Comparison of ENCODE assay signal across 10 cellular contexts in genomic region chr3:52831500-52832301, GRCh38. TPM values are rescaled to one million over a fixed set of nuclear protein-coding genes. Genes with fewer than 3 reads are reported as not detected.
DNase-seq lines count a peak whose midpoint lies in the region; ATAC-seq and TF ChIP-seq lines count a peak whose summit lies in the region.
"Had no signal": no experiment of that assay in that cellular context is flagged by ENCODE, and none has a peak within 500 bp of the region (broad histone marks: within the 10 kb centered on the region; RNA-seq: fewer than 3 reads in every experiment).

No MANE protein-coding gene starts in this region.

- H3K27me3 Mint-ChIP-seq in activated CD8-positive, alpha-beta memory T cell treated with anti-CD3 and anti-CD28 coated beads, Interleukin-2, amount 10 ng/mL, durations not matched to agents 7 days and 5 days: no peaks in the 10 kb centered on the region

- no peaks in the 10 kb centered on the region for H3K36me3 Mint-ChIP-seq in activated CD8-positive, alpha-beta memory T cell treated with anti-CD3 and anti-CD28 coated beads, Interleukin-2, amount 10 ng/mL, durations not matched to agents 7 days and 5 days

- ATAC-seq in activated CD8-positive, alpha-beta memory T cell treated with anti-CD3 and anti-CD28 coated beads, Interleukin-2, amount 10 ng/mL, durations not matched to agents 7 days and 5 days: peak; percentile 10
- peak; percentile 17 to 54 for ATAC-seq in right cardiac atrium
- no peak for ATAC-seq in GM21526 (IDR thresholded peaks at IDR 0.05; ENCODE audit: low FRiP score, unreplicated experiment)
- no peak for ATAC-seq in HG02870 (IDR thresholded peaks at IDR 0.05; ENCODE audit: unreplicated experiment)

- peaks cover 20% of the 10 kb centered on the region for H3K4me1 Mint-ChIP-seq in activated CD8-positive, alpha-beta memory T cell treated with anti-CD3 and anti-CD28 coated beads, Interleukin-2, amount 10 ng/mL, durations not matched to agents 7 days and 5 days

- intact Hi-C loops in adrenal gland (cut with DNase I): no loop called here
- intact Hi-C loops in right cardiac atrium (cut with DNase I): no loop called here
- intact Hi-C loops in uterus (cut with DNase I; ENCODE audit: low total_unique reads): no loop called here

- H3K9me3 ChIP-seq in adrenal gland (replicated peaks in 1 of 3): no peaks in the 10 kb centered on the region
- no peaks in the 10 kb centered on the region for H3K9me3 ChIP-seq in right cardiac atrium (ENCODE audit: control insufficient read depth, low read length)
- H3K9me3 ChIP-seq in uterus: no peaks in the 10 kb centered on the region

- peaks cover 18 to 24% of the 10 kb centered on the region in 2 donors for H3K4me1 ChIP-seq in adrenal gland (replicated peaks in 1 of 2)
- peaks cover 3% of the 10 kb centered on the region for H3K4me1 ChIP-seq in right cardiac atrium (ENCODE audit: control insufficient read depth, insufficient read depth, low read length)
- no peaks in the 10 kb centered on the region for H3K4me1 ChIP-seq in uterus

- no peak overlapping the region for H3K27ac Mint-ChIP-seq in activated CD8-positive, alpha-beta memory T cell treated with anti-CD3 and anti-CD28 coated beads, Interleukin-2, amount 10 ng/mL, durations not matched to agents 7 days and 5 days

- peak overlapping the region in 4 of 5 donors; percentile 33 to 89 (median 61) for H3K27ac ChIP-seq in adrenal gland
- peak overlapping the region; percentile 13 for H3K27ac ChIP-seq in right cardiac atrium (ENCODE audit: low read length)
- H3K27ac ChIP-seq in uterus: peak overlapping the region; percentile 18 to 55

- H3K27me3 ChIP-seq in adrenal gland (no peaks in the 10 kb centered on the region), right cardiac atrium (ENCODE audit: control insufficient read depth, insufficient read depth) (no peaks in the 10 kb centered on the region), uterus (no peaks in the 10 kb centered on the region)

- no peak for DNase-seq in activated CD8-positive, alpha-beta memory T cell treated with anti-CD3 and anti-CD28 coated beads, Interleukin-2, amount 10 ng/mL, durations not matched to agents 7 days and 5 days
- DNase-seq in activated CD8-positive, alpha-beta memory T cell treated with anti-CD3 and anti-CD28 coated beads for 24 hours: no peak
- DNase-seq in adrenal gland (peak; percentile 88 to 96 (median 94)), right cardiac atrium (peak; percentile 58 to 71 (median 66)), uterus (peak; percentile 55 to 67), HuH-7 (ENCODE audit: low spot score) (no peak)

- WGBS in adrenal gland, 4 donors: 36 to 46% (median 41%) methylated on average over 9 to 21 of the region's 21 CpGs
- WGBS in right cardiac atrium: 48% methylated on average over 21 of the region's 21 CpGs

- H3K36me3 ChIP-seq in adrenal gland (replicated peaks in 1 of 2) (no peaks in the 10 kb centered on the region), uterus (no peaks in the 10 kb centered on the region)

- no peaks in the 10 kb centered on the region for H3K9me3 Mint-ChIP-seq in activated CD8-positive, alpha-beta memory T cell treated with anti-CD3 and anti-CD28 coated beads, Interleukin-2, amount 10 ng/mL, durations not matched to agents 7 days and 5 days (ENCODE audit: low read depth)

- H3K4me3 ChIP-seq in adrenal gland (no peak overlapping the region), right cardiac atrium (ENCODE audit: low read length) (no peak overlapping the region), uterus (no peak overlapping the region)

- no peak for TF ChIP-seq CTCF in adrenal gland (IDR thresholded peaks at IDR 0.05)
- TF ChIP-seq CTCF in uterus (IDR thresholded peaks at IDR 0.05): no peak

- TF ChIP-seq POLR2A in adrenal gland (IDR thresholded peaks at IDR 0.05) (peak in 1 of 2 donors; percentile 5), uterus (IDR thresholded peaks at IDR 0.05) (no peak)

- H3K4me3 Mint-ChIP-seq in activated CD8-positive, alpha-beta memory T cell treated with anti-CD3 and anti-CD28 coated beads, Interleukin-2, amount 10 ng/mL, durations not matched to agents 7 days and 5 days: no peak overlapping the region

- CTCF ChIA-PET in activated CD8-positive, alpha-beta memory T cell treated with anti-CD3 and anti-CD28 coated beads, Interleukin-2, amount 10 ng/mL, durations not matched to agents 7 days and 5 days (lab: Charles Lee): interaction anchor here (1.8 kb wide), 1 partner anchor 10 kb away, joined by 5 read pairs; no protein-coding TSS in a partner anchor

RNA-seq across cellular contexts. Expression of gene ITIH4, which starts 1.2 kb away (rescaled TPM):
- 10 to 100 TPM; 18.0 to 24.9 TPM for total RNA-seq in activated CD8-positive, alpha-beta memory T cell treated with anti-CD3 and anti-CD28 coated beads, Interleukin-2, amount 10 ng/mL, durations not matched to agents 7 days and 5 days
- total RNA-seq in adrenal gland: 100 to 1,000 TPM in 2 of 8 donors, 10 to 100 TPM in 6; 17.2 to 221 (median 45.5) TPM
- polyA plus RNA-seq in adrenal gland: 10 to 100 TPM; 10.6 to 71.6 (median 70.7) TPM
- total RNA-seq in right cardiac atrium: 1 to 10 TPM; 3.4 to 5.7 (median 5.0) TPM
- polyA plus RNA-seq in right cardiac atrium: 5.0 TPM
- 1 to 10 TPM in 3 of 4 donors, under 1 TPM in 1; 0.26 to 8.7 (median 6.9) TPM for total RNA-seq in uterus

RNA-seq across cellular contexts. Expression of gene MUSTN1, which starts 3.1 kb away (rescaled TPM):
- 1 to 10 TPM in 1 of 2 experiments, under 1 TPM in 1; 0.40 to 3.0 TPM for total RNA-seq in activated CD8-positive, alpha-beta memory T cell treated with anti-CD3 and anti-CD28 coated beads, Interleukin-2, amount 10 ng/mL, durations not matched to agents 7 days and 5 days
- total RNA-seq in adrenal gland (1 to 10 TPM in 3 of 8 donors, under 1 TPM in 1, not detected in 4; 0.50 to 6.5 (median 2.2) TPM), right cardiac atrium (10 to 100 TPM; 12.7 to 48.6 (median 41.4) TPM), uterus (10 to 100 TPM in 1 of 4 donors, 1 to 10 TPM in 2, not detected in 1; 1.8 to 35.2 (median 8.7) TPM)
- polyA plus RNA-seq in adrenal gland (100 to 1,000 TPM in 1 of 3 donors, 10 to 100 TPM in 1, 1 to 10 TPM in 1; 1.4 to 128 (median 79.3) TPM), right cardiac atrium (152 TPM)
- polyA plus RNA-seq: neural cell had no signal

RNA-seq across cellular contexts. Expression of gene ITIH3, which starts 37.1 kb away (rescaled TPM):
- total RNA-seq in activated CD8-positive, alpha-beta memory T cell treated with anti-CD3 and anti-CD28 coated beads, Interleukin-2, amount 10 ng/mL, durations not matched to agents 7 days and 5 days: not detected
- total RNA-seq in adrenal gland (10 to 100 TPM in 1 of 8 donors, 1 to 10 TPM in 6, under 1 TPM in 1; 0.18 to 31.7 (median 2.2) TPM), right cardiac atrium (1 to 10 TPM in 1 of 4 donors, under 1 TPM in 3; 0.21 to 1.8 (median 0.53) TPM), uterus (10 to 100 TPM in 1 of 4 donors, 1 to 10 TPM in 2, under 1 TPM in 1; 0.48 to 11.8 (median 5.6) TPM)
- polyA plus RNA-seq in adrenal gland (1 to 10 TPM in 2 of 3 donors, under 1 TPM in 1; 0.97 to 9.2 (median 4.6) TPM), right cardiac atrium (0.43 TPM)
- total RNA-seq: T-helper 2 cell treated with Interferon-gamma antibody and Interleukin-4, amounts not matched to agents 100 ng/mL and 5 ng/mL, for 36 hours had no signal
- polyA plus RNA-seq: neural cell had no signal

RNA-seq across cellular contexts. Expression of gene ITIH1, which starts 54.3 kb away (rescaled TPM):
- not detected for total RNA-seq in activated CD8-positive, alpha-beta memory T cell treated with anti-CD3 and anti-CD28 coated beads, Interleukin-2, amount 10 ng/mL, durations not matched to agents 7 days and 5 days
- total RNA-seq in adrenal gland: 1 to 10 TPM in 2 of 8 donors, under 1 TPM in 2, not detected in 4; 0.28 to 1.9 (median 0.82) TPM
- polyA plus RNA-seq in adrenal gland: under 1 TPM; 0.34 to 0.60 (median 0.40) TPM
- total RNA-seq in right cardiac atrium: not detected
- 0.18 TPM for polyA plus RNA-seq in right cardiac atrium
- total RNA-seq in uterus: under 1 TPM in 1 of 4 donors, not detected in 3; 0.18 TPM
- total RNA-seq: T-helper 2 cell treated with Interferon-gamma antibody and Interleukin-4, amounts not matched to agents 100 ng/mL and 5 ng/mL, for 36 hours had no signal
- polyA plus RNA-seq: neural cell had no signal

Comparison
In these comparisons a context has a peak if more than half of its experiments do, and no peak if none do; other contexts are left out.
1. ATAC-seq: peak in activated CD8-positive, alpha-beta memory T cell treated with anti-CD3 and anti-CD28 coated beads, Interleukin-2, amount 10 ng/mL, durations not matched to agents 7 days and 5 days (single experiment) and right cardiac atrium (2 of 2); none in GM21526 (single experiment) and HG02870 (single experiment).
2. DNase-seq: peak in adrenal gland (7 of 7), right cardiac atrium (3 of 3) and uterus (2 of 2); none in activated CD8-positive, alpha-beta memory T cell treated with anti-CD3 and anti-CD28 coated beads, Interleukin-2, amount 10 ng/mL, durations not matched to agents 7 days and 5 days (single experiment), activated CD8-positive, alpha-beta memory T cell treated with anti-CD3 and anti-CD28 coated beads for 24 hours (single experiment) and HuH-7 (single experiment).
3. Peak in every context shown above with its lines, with median percentiles within 50 percentile points of each other: H3K27ac ChIP-seq.